ENCODE assay signal across 21 cellular contexts in genomic region chr19:50549059-50549926, GRCh38. TPM values are rescaled to one million over a fixed set of nuclear protein-coding genes. Genes with fewer than 3 reads are reported as not detected.
DNase-seq lines count a peak whose midpoint lies in the region; ATAC-seq lines count a peak whose summit lies in the region.
"Had no signal": no experiment of that assay in that cellular context is flagged by ENCODE, and none has a peak within 500 bp of the region (broad histone marks: within the 10 kb centered on the region; RNA-seq: fewer than 3 reads in every experiment).

No MANE protein-coding gene starts in this region.

- H2BK120ac ChIP-seq in neuronal stem cell (ENCODE audit: low read depth, low read length), result no peak overlapping the region

- H4K91ac ChIP-seq in neuronal stem cell (ENCODE audit: low read depth, low read length, poor library complexity), result no peak overlapping the region

- H3K4me2 ChIP-seq in BLaER1 (peak overlapping the region; percentile 94), neuronal stem cell (ENCODE audit: insufficient read depth, low read length, poor library complexity, severe bottlenecking) (no peak overlapping the region)
- H3K4me2 ChIP-seq: SK-N-SH had no signal

- H4K20me1 ChIP-seq in BLaER1, result no peaks in the 10 kb centered on the region

- H2AK5ac ChIP-seq in neuronal stem cell (ENCODE audit: low read depth, low read length), result no peak overlapping the region

- peak in 19 of 61 donors; percentile 5 to 62 (median 30) for DNase-seq in caudate nucleus (lab: John Stamatoyannopoulos, UW)
- peak; percentile 50 for DNase-seq in globus pallidus (ENCODE audit: low spot score)
- no peak for DNase-seq in neuronal stem cell (ENCODE audit: low spot score)
- DNase-seq in hippocampal formation (lab: John Stamatoyannopoulos, UW), result no peak
- DNase-seq in NCI-H1417 treated with DMSO at 0.1 percent for 48 hours (lab: John Stamatoyannopoulos, UW), result no peak
- DNase-seq in GM19238 (ENCODE audit: insufficient read length, low spot score), result no peak
- DNase-seq: DMS79, H9, Kasumi-1, MG63, NCI-H1092, NCI-H226, NCI-H524, RPMI8226, SHP77 treated with DMSO at 0.1 percent for 48 hours, SK-N-SH had no signal

- H3K18ac ChIP-seq in neuronal stem cell (ENCODE audit: low read length), result no peak overlapping the region

- peaks cover 42% of the 10 kb centered on the region; the same call in 1 of the 2 replicates for H3K27me3 ChIP-seq in BLaER1
- H3K27me3 ChIP-seq in neuronal stem cell (ENCODE audit: control insufficient read depth in 3 of 3, insufficient read depth in 3 of 3, low read depth in 1 of 3, low read length in 3 of 3), result no peaks in the 10 kb centered on the region

- H3K4me3 ChIP-seq in BLaER1 (no peak overlapping the region), neuronal stem cell (ENCODE audit: low read length in 2 of 2) (no peak overlapping the region)
- H3K4me3 ChIP-seq: MG63 had no signal

- ATAC-seq in HG02642 (IDR thresholded peaks at IDR 0.05; ENCODE audit: poor library complexity, unreplicated experiment), result no peak

- no CpG with 5 or more reads among the region's 22 CpGs for WGBS in neuronal stem cell (ENCODE audit: extremely low coverage in 2 of 2, insufficient read length in 2 of 2, insufficient replicate concordance in 1 of 2), 2 donors

- H3K27ac ChIP-seq in BLaER1 (no peak overlapping the region), caudate nucleus (ENCODE audit: low read depth, low read length) (peak overlapping the region; percentile 87), neuronal stem cell (replicated peaks; ENCODE audit: low read length) (no peak overlapping the region)
- H3K27ac ChIP-seq: C4-2B, HL-60 had no signal

- no peak overlapping the region for H3K14ac ChIP-seq in neuronal stem cell (ENCODE audit: low read length)

- H2AFZ ChIP-seq in neuronal stem cell (ENCODE audit: low read length), result no peak overlapping the region

- H3K9me3 ChIP-seq in BLaER1 (no peaks in the 10 kb centered on the region), neuronal stem cell (replicated peaks in 1 of 2; ENCODE audit: control insufficient read depth in 2 of 2, insufficient read depth in 1 of 2, low read depth in 1 of 2, low read length in 2 of 2) (no peaks in the 10 kb centered on the region)
- H3K9me3 ChIP-seq: MG63, SK-N-SH had no signal

- H2BK5ac ChIP-seq in neuronal stem cell (ENCODE audit: low read length), result no peak overlapping the region

- peak overlapping the region; percentile 37 for H3K23ac ChIP-seq in neuronal stem cell (ENCODE audit: low read depth, low read length, poor library complexity)

- peaks cover 71% of the 10 kb centered on the region for H3K4me1 ChIP-seq in BLaER1
- H3K4me1 ChIP-seq in neuronal stem cell (ENCODE audit: control insufficient read depth in 2 of 2, insufficient read depth in 1 of 2, low read depth in 1 of 2, low read length in 2 of 2), result peaks cover 12 to 19% of the 10 kb centered on the region in 2 donors

- no peaks in the 10 kb centered on the region for H3K36me3 ChIP-seq in BLaER1
- peaks cover 23 to 47% of the 10 kb centered on the region in 2 donors for H3K36me3 ChIP-seq in neuronal stem cell (replicated peaks in 1 of 2; ENCODE audit: control insufficient read depth in 2 of 2, insufficient read depth in 2 of 2, low read length in 2 of 2)
- H3K36me3 ChIP-seq: MG63 had no signal

- no peak overlapping the region for H2BK12ac ChIP-seq in neuronal stem cell (ENCODE audit: low read length)

- H2BK15ac ChIP-seq in neuronal stem cell (ENCODE audit: low read length), result no peak overlapping the region

- H3K79me1 ChIP-seq in neuronal stem cell (ENCODE audit: low read depth, low read length), result peaks cover 37% of the 10 kb centered on the region

- no peak overlapping the region for H4K8ac ChIP-seq in neuronal stem cell (ENCODE audit: low read depth, low read length)

- no peak overlapping the region for H3K9ac ChIP-seq in BLaER1
- peak overlapping the region; percentile 72 for H3K9ac ChIP-seq in neuronal stem cell (ENCODE audit: low read depth, low read length, poor library complexity)
- H3K9ac ChIP-seq: SK-N-SH had no signal

- H3K4ac ChIP-seq in neuronal stem cell (ENCODE audit: low read length), result no peak overlapping the region

RNA-seq across cellular contexts. Expression of gene LRRC4B, which starts 18.9 kb away (rescaled TPM):
- 78.7 TPM for polyA plus RNA-seq in neuronal stem cell (2013, experiment 1 of 2)
- polyA plus RNA-seq in neuronal stem cell (2013, experiment 2 of 2), result 78.4 TPM
- polyA plus RNA-seq: IgD-negative memory B cell had no signal

RNA-seq across cellular contexts. Expression of gene ASPDH, which starts 35.6 kb away (rescaled TPM):
- not detected for polyA plus RNA-seq in neuronal stem cell (2013, experiment 1 of 2)
- not detected for polyA plus RNA-seq in neuronal stem cell (2013, experiment 2 of 2)
- polyA plus RNA-seq: IgD-negative memory B cell had no signal

RNA-seq across cellular contexts. Expression of gene JOSD2, which starts 38.3 kb away (rescaled TPM):
- 2.7 TPM for polyA plus RNA-seq in neuronal stem cell (2013, experiment 1 of 2)
- 2.8 TPM for polyA plus RNA-seq in neuronal stem cell (2013, experiment 2 of 2)
